ENCODE assay signal across 8 cellular contexts in genomic region chr1:111754964-111755320, GRCh38. TPM values are rescaled to one million over a fixed set of nuclear protein-coding genes. Genes with fewer than 3 reads are reported as not detected.
DNase-seq lines count a peak whose midpoint lies in the region; ATAC-seq, FAIRE-seq and TF ChIP-seq lines count a peak whose summit lies in the region.

No MANE protein-coding gene starts in this region.

- no peak for FAIRE-seq in D721Med (lab: Jason Lieb, UNC)

- H3K4me1 Mint-ChIP-seq in neural crest cell: peaks cover 31% of the 10 kb centered on the region

- peak overlapping the region; percentile 94 for H3K4me3 ChIP-seq in fibroblast of pulmonary artery (replicated peaks; ENCODE audit: low read depth, low read length)

- no peak for ATAC-seq in HG03039 (IDR thresholded peaks at IDR 0.05; ENCODE audit: unreplicated experiment)

- H3K27me3 Mint-ChIP-seq in neural crest cell (ENCODE audit: low read depth): no peaks in the 10 kb centered on the region

- no peaks in the 10 kb centered on the region for H3K9me3 Mint-ChIP-seq in neural crest cell

- H3K27ac Mint-ChIP-seq in neural crest cell (ENCODE audit: unreplicated experiment): peak overlapping the region; percentile 99

- no peak for TF ChIP-seq CTCF in fibroblast of pulmonary artery (IDR thresholded peaks at IDR 0.05; ENCODE audit: low read length, missing control alignments)
- no peak for TF ChIP-seq CTCF in neural crest cell (conservative IDR thresholded peaks at IDR 0.05)
- no peak for TF ChIP-seq CTCF in D721Med (IDR thresholded peaks at IDR 0.05; ENCODE audit: insufficient read depth, missing control alignments)

- H3K36me3 Mint-ChIP-seq in neural crest cell (ENCODE audit: low read depth): peaks cover 2% of the 10 kb centered on the region

- DNase-seq in Daoy (ENCODE audit: low read depth) (peak; percentile 82), H4 (ENCODE audit: low spot score) (peak; percentile 32), NCI-H1694 treated with DMSO at 0.1 percent for 48 hours (lab: John Stamatoyannopoulos, UW) (peak; percentile 79), fibroblast of pulmonary artery (ENCODE audit: low read depth) (peak; percentile 73), neural crest cell (ENCODE audit: low read depth, low spot score) (peak; percentile 40), D721Med (ENCODE audit: insufficient read length, low spot score) (no peak)
- DNase-seq in activated CD4-positive, alpha-beta T cell treated with anti-CD3 and anti-CD28 coated beads, Interleukin-2, amount 50 U/mL, for 48 hours: peak; percentile 39 to 50

- peak overlapping the region; percentile 96 for H3K4me3 Mint-ChIP-seq in neural crest cell

RNA-seq across cellular contexts. Expression of gene DDX20, which starts 0.8 kb away (rescaled TPM):
- 52.7 and 64.6 TPM in 2 replicates for total RNA-seq in Daoy (2014; rRNA removed; shearing (Covaris generic))
- 20.0 and 22.7 TPM in 2 replicates for total RNA-seq in H4 (2014; rRNA removed; shearing (Covaris generic))
- total RNA-seq in neural crest cell: 25.7 and 26.7 TPM in 2 replicates

RNA-seq across cellular contexts. Expression of gene INKA2, which starts 15.7 kb away (rescaled TPM):
- total RNA-seq in Daoy (2014; rRNA removed; shearing (Covaris generic)): 0.71 and 0.91 TPM in 2 replicates
- 3.7 and 4.4 TPM in 2 replicates for total RNA-seq in H4 (2014; rRNA removed; shearing (Covaris generic))
- 2.7 and 3.5 TPM in 2 replicates for total RNA-seq in neural crest cell
